2 cellular contexts compared by ENCODE assay signal in the genomic region with DNA sequence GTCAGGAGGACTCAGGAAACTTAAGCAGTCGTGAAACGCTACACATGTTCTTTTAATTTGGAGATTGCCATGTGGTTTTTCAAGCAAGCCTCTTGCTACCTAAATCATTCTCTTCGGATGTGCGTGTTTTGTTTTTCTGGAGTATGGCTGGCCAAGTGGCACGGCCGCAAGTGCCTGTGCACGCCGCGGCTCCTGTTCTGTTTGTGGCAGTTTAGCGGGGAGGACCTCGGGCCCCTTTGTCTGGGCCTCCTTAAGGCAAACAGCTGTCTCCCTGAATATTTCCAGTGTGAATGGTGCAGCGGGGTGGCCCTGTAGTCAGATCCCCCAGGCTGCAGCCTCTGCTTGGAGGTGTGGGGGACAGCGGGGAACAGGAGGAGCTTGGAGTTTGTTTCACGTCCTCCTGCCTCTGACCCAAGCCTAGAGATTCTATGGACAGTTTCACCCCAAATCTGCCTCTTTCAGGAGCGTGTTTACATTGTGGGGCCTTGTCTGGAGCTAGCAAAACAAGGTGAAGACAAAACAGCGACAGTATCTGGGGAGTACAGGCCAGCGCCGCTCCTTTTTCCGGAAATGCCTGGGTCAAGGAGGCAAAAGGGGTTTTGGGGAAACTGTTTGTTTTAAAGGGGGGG.
TF ChIP-seq lines count a peak whose summit lies in the region.

No MANE protein-coding gene starts in this region.

TF ChIP-seq in K562, 482 proteins besides CTCF, POLR2A, EP300 and RAD21 (continued from another document and continues in another):
- TF ChIP-seq, protein P1, sequence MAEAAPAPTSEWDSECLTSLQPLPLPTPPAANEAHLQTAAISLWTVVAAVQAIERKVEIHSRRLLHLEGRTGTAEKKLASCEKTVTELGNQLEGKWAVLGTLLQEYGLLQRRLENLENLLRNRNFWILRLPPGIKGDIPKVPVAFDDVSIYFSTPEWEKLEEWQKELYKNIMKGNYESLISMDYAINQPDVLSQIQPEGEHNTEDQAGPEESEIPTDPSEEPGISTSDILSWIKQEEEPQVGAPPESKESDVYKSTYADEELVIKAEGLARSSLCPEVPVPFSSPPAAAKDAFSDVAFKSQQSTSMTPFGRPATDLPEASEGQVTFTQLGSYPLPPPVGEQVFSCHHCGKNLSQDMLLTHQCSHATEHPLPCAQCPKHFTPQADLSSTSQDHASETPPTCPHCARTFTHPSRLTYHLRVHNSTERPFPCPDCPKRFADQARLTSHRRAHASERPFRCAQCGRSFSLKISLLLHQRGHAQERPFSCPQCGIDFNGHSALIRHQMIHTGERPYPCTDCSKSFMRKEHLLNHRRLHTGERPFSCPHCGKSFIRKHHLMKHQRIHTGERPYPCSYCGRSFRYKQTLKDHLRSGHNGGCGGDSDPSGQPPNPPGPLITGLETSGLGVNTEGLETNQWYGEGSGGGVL (CRISPR knock-in tag; IDR thresholded peaks at IDR 0.05), result no peak
- TF ChIP-seq, protein P2, sequence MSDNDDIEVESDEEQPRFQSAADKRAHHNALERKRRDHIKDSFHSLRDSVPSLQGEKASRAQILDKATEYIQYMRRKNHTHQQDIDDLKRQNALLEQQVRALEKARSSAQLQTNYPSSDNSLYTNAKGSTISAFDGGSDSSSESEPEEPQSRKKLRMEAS (CRISPR knock-in tag; IDR thresholded peaks at IDR 0.05), result 0 out of 2 replicates have a peak, but pooled peaks have one; percentile 8
- TF ChIP-seq SPI1 (IDR thresholded peaks at IDR 0.05; ENCODE audit: borderline replicate concordance, low read depth, low read length), result no peak
- no peak for TF ChIP-seq KLF6 (CRISPR knock-in tag; IDR thresholded peaks at IDR 0.05; ENCODE audit: borderline replicate concordance)
- 0 out of 2 replicates have a peak, but pooled peaks have one; percentile 19 for TF ChIP-seq ZBTB7A (IDR thresholded peaks at IDR 0.05; ENCODE audit: borderline replicate concordance, control insufficient read depth, low read depth, low read length)
- peak; percentile 55 for TF ChIP-seq TCF3 (CRISPR knock-in tag; IDR thresholded peaks at IDR 0.05)
- peak; percentile 52; the same call in 1 of the 2 replicates for TF ChIP-seq CBFA2T2 (conservative IDR thresholded peaks at IDR 0.05)
- TF ChIP-seq JUND (IDR thresholded peaks at IDR 0.05; ENCODE audit: borderline replicate concordance, low read depth, low read length), result 0 out of 2 replicates have a peak, but pooled peaks have one; percentile 13
- no peak for TF ChIP-seq JUND (tag; IDR thresholded peaks at IDR 0.05; ENCODE audit: borderline replicate concordance, low read depth, low read length)
- peak; percentile 14 for TF ChIP-seq ZFX (CRISPR knock-in tag; IDR thresholded peaks at IDR 0.05)
- TF ChIP-seq SMARCC2 (IDR thresholded peaks at IDR 0.05; ENCODE audit: low read depth), result no peak
- TF ChIP-seq ZNF384 (IDR thresholded peaks at IDR 0.05; ENCODE audit: low read depth, low read length), result no peak
- TF ChIP-seq NCOR1 (IDR thresholded peaks at IDR 0.05), result peak; percentile 92
- no peak for TF ChIP-seq PCBP2 (IDR thresholded peaks at IDR 0.05; ENCODE audit: low read depth, low read length, poor library complexity, severe bottlenecking)
- peak; percentile 36 to 81; a peak in 3 of 4 replicates for TF ChIP-seq TBL1XR1 (IDR thresholded peaks at IDR 0.05; ENCODE audit: low read length in 2 of 2)
- no peak for TF ChIP-seq POLR2AphosphoS5 (IDR thresholded peaks at IDR 0.05; ENCODE audit: control insufficient read depth, insufficient read depth, low read depth, low read length)
- TF ChIP-seq DIDO1 (tag; IDR thresholded peaks at IDR 0.05; ENCODE audit: low read depth), result no peak
- TF ChIP-seq TEAD4 (IDR thresholded peaks at IDR 0.05; ENCODE audit: low read length), result peak; percentile 43; the same call in 1 of the 2 replicates
- no peak for TF ChIP-seq TEAD4 (CRISPR knock-in tag; IDR thresholded peaks at IDR 0.05; ENCODE audit: borderline replicate concordance)
- TF ChIP-seq SIN3A (IDR thresholded peaks at IDR 0.05; ENCODE audit: borderline replicate concordance in 2 of 2, control insufficient read depth in 1 of 2, low read depth in 2 of 2, low read length in 2 of 2), result peak in 1 of 2 experiments; percentile 16; a peak in 1 of 4 replicates
- TF ChIP-seq ZNF263 (CRISPR knock-in tag; IDR thresholded peaks at IDR 0.05; ENCODE audit: borderline replicate concordance), result no peak
- TF ChIP-seq SP1 (CRISPR knock-in tag; IDR thresholded peaks at IDR 0.05), result 0 out of 2 replicates have a peak, but pooled peaks have one; percentile 39
- peak; percentile 69 for TF ChIP-seq ARID1B (IDR thresholded peaks at IDR 0.05)
- TF ChIP-seq, protein P3, sequence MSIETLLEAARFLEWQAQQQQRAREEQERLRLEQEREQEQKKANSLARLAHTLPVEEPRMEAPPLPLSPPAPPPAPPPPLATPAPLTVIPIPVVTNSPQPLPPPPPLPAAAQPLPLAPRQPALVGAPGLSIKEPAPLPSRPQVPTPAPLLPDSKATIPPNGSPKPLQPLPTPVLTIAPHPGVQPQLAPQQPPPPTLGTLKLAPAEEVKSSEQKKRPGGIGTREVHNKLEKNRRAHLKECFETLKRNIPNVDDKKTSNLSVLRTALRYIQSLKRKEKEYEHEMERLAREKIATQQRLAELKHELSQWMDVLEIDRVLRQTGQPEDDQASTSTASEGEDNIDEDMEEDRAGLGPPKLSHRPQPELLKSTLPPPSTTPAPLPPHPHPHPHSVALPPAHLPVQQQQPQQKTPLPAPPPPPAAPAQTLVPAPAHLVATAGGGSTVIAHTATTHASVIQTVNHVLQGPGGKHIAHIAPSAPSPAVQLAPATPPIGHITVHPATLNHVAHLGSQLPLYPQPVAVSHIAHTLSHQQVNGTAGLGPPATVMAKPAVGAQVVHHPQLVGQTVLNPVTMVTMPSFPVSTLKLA (conservative IDR thresholded peaks at IDR 0.05), result peak; percentile 11 to 36; a peak in 3 of 4 replicates
- TF ChIP-seq RCOR1 (IDR thresholded peaks at IDR 0.05; ENCODE audit: borderline replicate concordance in 1 of 2, low read depth in 2 of 2, low read length in 2 of 2), result peak in 1 of 2 experiments; percentile 43; a peak in 2 of 4 replicates
- 0 out of 2 replicates have a peak, but pooled peaks have one; percentile 30 for TF ChIP-seq PML (IDR thresholded peaks at IDR 0.05; ENCODE audit: low read length)

TF ChIP-seq in HepG2, 621 proteins besides CTCF, POLR2A, EP300 and RAD21 (continued from another document and continues in another):
- TF ChIP-seq ARNT (IDR thresholded peaks at IDR 0.05), result no peak
- peak; percentile 23; the same call in 1 of the 2 replicates for TF ChIP-seq THAP11 (CRISPR knock-in tag; IDR thresholded peaks at IDR 0.05)
- TF ChIP-seq, protein P4, sequence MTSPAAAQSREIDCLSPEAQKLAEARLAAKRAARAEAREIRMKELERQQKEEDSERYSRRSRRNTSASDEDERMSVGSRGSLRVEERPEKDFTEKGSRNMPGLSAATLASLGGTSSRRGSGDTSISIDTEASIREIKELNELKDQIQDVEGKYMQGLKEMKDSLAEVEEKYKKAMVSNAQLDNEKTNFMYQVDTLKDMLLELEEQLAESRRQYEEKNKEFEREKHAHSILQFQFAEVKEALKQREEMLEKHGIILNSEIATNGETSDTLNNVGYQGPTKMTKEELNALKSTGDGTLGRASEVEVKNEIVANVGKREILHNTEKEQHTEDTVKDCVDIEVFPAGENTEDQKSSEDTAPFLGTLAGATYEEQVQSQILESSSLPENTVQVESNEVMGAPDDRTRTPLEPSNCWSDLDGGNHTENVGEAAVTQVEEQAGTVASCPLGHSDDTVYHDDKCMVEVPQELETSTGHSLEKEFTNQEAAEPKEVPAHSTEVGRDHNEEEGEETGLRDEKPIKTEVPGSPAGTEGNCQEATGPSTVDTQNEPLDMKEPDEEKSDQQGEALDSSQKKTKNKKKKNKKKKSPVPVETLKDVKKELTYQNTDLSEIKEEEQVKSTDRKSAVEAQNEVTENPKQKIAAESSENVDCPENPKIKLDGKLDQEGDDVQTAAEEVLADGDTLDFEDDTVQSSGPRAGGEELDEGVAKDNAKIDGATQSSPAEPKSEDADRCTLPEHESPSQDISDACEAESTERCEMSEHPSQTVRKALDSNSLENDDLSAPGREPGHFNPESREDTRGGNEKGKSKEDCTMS (CRISPR knock-in tag; conservative IDR thresholded peaks at IDR 0.05), result no peak
- TF ChIP-seq, protein P5, sequence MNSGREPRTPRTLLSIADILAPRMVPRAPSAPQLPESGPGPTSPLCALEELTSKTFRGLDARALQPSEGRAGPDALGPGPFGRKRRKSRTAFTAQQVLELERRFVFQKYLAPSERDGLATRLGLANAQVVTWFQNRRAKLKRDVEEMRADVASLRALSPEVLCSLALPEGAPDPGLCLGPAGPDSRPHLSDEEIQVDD (CRISPR knock-in tag; IDR thresholded peaks at IDR 0.05; ENCODE audit: borderline replicate concordance), result no peak
- no peak for TF ChIP-seq GFI1 (CRISPR knock-in tag; IDR thresholded peaks at IDR 0.05; ENCODE audit: borderline replicate concordance)
- no peak for TF ChIP-seq ZFP36L1 (CRISPR knock-in tag; IDR thresholded peaks at IDR 0.05)
- TF ChIP-seq, protein P6, sequence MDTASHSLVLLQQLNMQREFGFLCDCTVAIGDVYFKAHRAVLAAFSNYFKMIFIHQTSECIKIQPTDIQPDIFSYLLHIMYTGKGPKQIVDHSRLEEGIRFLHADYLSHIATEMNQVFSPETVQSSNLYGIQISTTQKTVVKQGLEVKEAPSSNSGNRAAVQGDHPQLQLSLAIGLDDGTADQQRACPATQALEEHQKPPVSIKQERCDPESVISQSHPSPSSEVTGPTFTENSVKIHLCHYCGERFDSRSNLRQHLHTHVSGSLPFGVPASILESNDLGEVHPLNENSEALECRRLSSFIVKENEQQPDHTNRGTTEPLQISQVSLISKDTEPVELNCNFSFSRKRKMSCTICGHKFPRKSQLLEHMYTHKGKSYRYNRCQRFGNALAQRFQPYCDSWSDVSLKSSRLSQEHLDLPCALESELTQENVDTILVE (CRISPR knock-in tag; IDR thresholded peaks at IDR 0.05), result no peak
- 0 out of 2 replicates have a peak, but pooled peaks have one; percentile 52 for TF ChIP-seq ARNTL (CRISPR knock-in tag; IDR thresholded peaks at IDR 0.05)
- no peak for TF ChIP-seq FOXP1 (IDR thresholded peaks at IDR 0.05)
- TF ChIP-seq FOXP1 (CRISPR knock-in tag; IDR thresholded peaks at IDR 0.05), result peak; percentile 61; the same call in 1 of the 2 replicates
- TF ChIP-seq, protein P7, sequence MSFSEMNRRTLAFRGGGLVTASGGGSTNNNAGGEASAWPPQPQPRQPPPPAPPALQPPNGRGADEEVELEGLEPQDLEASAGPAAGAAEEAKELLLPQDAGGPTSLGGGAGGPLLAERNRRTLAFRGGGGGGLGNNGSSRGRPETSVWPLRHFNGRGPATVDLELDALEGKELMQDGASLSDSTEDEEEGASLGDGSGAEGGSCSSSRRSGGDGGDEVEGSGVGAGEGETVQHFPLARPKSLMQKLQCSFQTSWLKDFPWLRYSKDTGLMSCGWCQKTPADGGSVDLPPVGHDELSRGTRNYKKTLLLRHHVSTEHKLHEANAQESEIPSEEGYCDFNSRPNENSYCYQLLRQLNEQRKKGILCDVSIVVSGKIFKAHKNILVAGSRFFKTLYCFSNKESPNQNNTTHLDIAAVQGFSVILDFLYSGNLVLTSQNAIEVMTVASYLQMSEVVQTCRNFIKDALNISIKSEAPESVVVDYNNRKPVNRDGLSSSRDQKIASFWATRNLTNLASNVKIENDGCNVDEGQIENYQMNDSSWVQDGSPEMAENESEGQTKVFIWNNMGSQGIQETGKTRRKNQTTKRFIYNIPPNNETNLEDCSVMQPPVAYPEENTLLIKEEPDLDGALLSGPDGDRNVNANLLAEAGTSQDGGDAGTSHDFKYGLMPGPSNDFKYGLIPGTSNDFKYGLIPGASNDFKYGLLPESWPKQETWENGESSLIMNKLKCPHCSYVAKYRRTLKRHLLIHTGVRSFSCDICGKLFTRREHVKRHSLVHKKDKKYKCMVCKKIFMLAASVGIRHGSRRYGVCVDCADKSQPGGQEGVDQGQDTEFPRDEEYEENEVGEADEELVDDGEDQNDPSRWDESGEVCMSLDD (CRISPR knock-in tag; IDR thresholded peaks at IDR 0.05; ENCODE audit: borderline replicate concordance), result peak; percentile 69; the same call in 1 of the 2 replicates
- TF ChIP-seq, protein P8, sequence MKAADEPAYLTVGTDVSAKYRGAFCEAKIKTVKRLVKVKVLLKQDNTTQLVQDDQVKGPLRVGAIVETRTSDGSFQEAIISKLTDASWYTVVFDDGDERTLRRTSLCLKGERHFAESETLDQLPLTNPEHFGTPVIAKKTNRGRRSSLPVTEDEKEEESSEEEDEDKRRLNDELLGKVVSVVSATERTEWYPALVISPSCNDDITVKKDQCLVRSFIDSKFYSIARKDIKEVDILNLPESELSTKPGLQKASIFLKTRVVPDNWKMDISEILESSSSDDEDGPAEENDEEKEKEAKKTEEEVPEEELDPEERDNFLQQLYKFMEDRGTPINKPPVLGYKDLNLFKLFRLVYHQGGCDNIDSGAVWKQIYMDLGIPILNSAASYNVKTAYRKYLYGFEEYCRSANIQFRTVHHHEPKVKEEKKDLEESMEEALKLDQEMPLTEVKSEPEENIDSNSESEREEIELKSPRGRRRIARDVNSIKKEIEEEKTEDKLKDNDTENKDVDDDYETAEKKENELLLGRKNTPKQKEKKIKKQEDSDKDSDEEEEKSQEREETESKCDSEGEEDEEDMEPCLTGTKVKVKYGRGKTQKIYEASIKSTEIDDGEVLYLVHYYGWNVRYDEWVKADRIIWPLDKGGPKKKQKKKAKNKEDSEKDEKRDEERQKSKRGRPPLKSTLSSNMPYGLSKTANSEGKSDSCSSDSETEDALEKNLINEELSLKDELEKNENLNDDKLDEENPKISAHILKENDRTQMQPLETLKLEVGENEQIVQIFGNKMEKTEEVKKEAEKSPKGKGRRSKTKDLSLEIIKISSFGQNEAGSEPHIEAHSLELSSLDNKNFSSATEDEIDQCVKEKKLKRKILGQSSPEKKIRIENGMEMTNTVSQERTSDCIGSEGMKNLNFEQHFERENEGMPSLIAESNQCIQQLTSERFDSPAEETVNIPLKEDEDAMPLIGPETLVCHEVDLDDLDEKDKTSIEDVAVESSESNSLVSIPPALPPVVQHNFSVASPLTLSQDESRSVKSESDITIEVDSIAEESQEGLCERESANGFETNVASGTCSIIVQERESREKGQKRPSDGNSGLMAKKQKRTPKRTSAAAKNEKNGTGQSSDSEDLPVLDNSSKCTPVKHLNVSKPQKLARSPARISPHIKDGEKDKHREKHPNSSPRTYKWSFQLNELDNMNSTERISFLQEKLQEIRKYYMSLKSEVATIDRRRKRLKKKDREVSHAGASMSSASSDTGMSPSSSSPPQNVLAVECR (CRISPR knock-in tag; IDR thresholded peaks at IDR 0.05; ENCODE audit: borderline replicate concordance), result peak; percentile 41; the same call in 1 of the 2 replicates
- 0 out of 2 replicates have a peak, but pooled peaks have one; percentile 47 for TF ChIP-seq ZNF775 (CRISPR knock-in tag; IDR thresholded peaks at IDR 0.05; ENCODE audit: borderline replicate concordance)
- TF ChIP-seq, protein P9, sequence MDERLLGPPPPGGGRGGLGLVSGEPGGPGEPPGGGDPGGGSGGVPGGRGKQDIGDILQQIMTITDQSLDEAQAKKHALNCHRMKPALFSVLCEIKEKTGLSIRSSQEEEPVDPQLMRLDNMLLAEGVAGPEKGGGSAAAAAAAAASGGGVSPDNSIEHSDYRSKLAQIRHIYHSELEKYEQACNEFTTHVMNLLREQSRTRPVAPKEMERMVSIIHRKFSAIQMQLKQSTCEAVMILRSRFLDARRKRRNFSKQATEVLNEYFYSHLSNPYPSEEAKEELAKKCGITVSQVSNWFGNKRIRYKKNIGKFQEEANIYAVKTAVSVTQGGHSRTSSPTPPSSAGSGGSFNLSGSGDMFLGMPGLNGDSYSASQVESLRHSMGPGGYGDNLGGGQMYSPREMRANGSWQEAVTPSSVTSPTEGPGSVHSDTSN (CRISPR knock-in tag; IDR thresholded peaks at IDR 0.05), result no peak
- peak; percentile 5 for TF ChIP-seq ASH2L (IDR thresholded peaks at IDR 0.05; ENCODE audit: insufficient read length, low read depth, low read length)
- no peak for TF ChIP-seq JDP2 (CRISPR knock-in tag; IDR thresholded peaks at IDR 0.05; ENCODE audit: borderline replicate concordance)
